8 cellular contexts compared by ENCODE assay signal in genomic region chr13:50208826-50209335, GRCh38.
DNase-seq lines count a peak whose midpoint lies in the region; ATAC-seq, FAIRE-seq and TF ChIP-seq lines count a peak whose summit lies in the region.

No MANE protein-coding gene starts in this region.

- H3K4me3 Mint-ChIP-seq in CD14-positive monocyte = peak overlapping the region; percentile 89 to 98

- peaks cover 0 to 3% of the 10 kb centered on the region in 2 donors for H3K36me3 Mint-ChIP-seq in CD14-positive monocyte

- peak overlapping the region; percentile 95 to 100 (median 98) for H3K27ac Mint-ChIP-seq in CD14-positive monocyte

- ATAC-seq in HG03342 (IDR thresholded peaks at IDR 0.05; ENCODE audit: unreplicated experiment) (peak; percentile 74), pancreas (peak in 3 of 4 donors; percentile 62 to 92 (median 90))

- H3K4me3 ChIP-seq in pancreas = no peak overlapping the region

- no peak overlapping the region for H3K27ac ChIP-seq in pancreas

- H3K27me3 ChIP-seq in pancreas = no peaks in the 10 kb centered on the region

- H3K9me3 Mint-ChIP-seq in CD14-positive monocyte = peaks cover 0 to 10% (median 2%) of the 10 kb centered on the region in 7 donors

- no peaks in the 10 kb centered on the region for H3K36me3 ChIP-seq in pancreas

- DNase-seq in CD14-positive monocyte (ENCODE audit: low spot score) (peak; percentile 84), T1000 (lab: John Stamatoyannopoulos, UW) (peak; percentile 15), glomerular visceral epithelial cell (ENCODE audit: extremely low spot score) (peak; percentile 71), pancreas (peak in 1 of 6 donors; percentile 53), NCI-H1048 (lab: John Stamatoyannopoulos, UW) (no peak)
- DNase-seq in stimulated activated CD4-positive, alpha-beta T cell treated with anti-CD3 and anti-CD28 coated beads, Interleukin-2, amount 100 ng/mL, for 48 hours = no peak
- DNase-seq in stimulated activated CD4-positive, alpha-beta T cell treated with anti-CD3 and anti-CD28 coated beads, Interleukin-12 subunit alpha, Interleukin-12 subunit beta, amount 100 ng/mL, for 4 hours = no peak

- WGBS in pancreas, 2 donors = 39 to 47% methylated on average over 9 of the region's 9 CpGs

- no peak for FAIRE-seq in pancreas (lab: Jason Lieb, UNC)

- peaks cover 33% of the 10 kb centered on the region for H3K4me1 Mint-ChIP-seq in CD14-positive monocyte

- H3K27me3 Mint-ChIP-seq in CD14-positive monocyte (ENCODE audit: low read depth in 3 of 3) = no peaks in the 10 kb centered on the region

- intact Hi-C loops in CD14-positive monocyte (cut with micrococcal nuclease) (loop anchor here (2.0 to 10.0 kb wide), 4 partner anchors 14 to 428 kb away; partner anchors contain the start of gene TRIM13 (in 1 of the 2)), pancreas (cut with DNase I) (no loop called here)

- H3K9me3 ChIP-seq in pancreas = no peaks in the 10 kb centered on the region

- no peaks in the 10 kb centered on the region for H3K4me1 ChIP-seq in pancreas

- TF ChIP-seq CTCF in CD14-positive monocyte (IDR thresholded peaks at IDR 0.05) = no peak
- TF ChIP-seq CTCF in pancreas (IDR thresholded peaks at IDR 0.05) = no peak

Comparison
In these comparisons a context has a peak if more than half of its experiments do, and no peak if none do; other contexts are left out.
1. DNase-seq: peak in CD14-positive monocyte (single experiment), T1000 (single experiment) and glomerular visceral epithelial cell (single experiment); none in stimulated activated CD4-positive, alpha-beta T cell treated with anti-CD3 and anti-CD28 coated beads, Interleukin-2, amount 100 ng/mL, for 48 hours (0 of 2), stimulated activated CD4-positive, alpha-beta T cell treated with anti-CD3 and anti-CD28 coated beads, Interleukin-12 subunit alpha, Interleukin-12 subunit beta, amount 100 ng/mL, for 4 hours (single experiment) and NCI-H1048 (single experiment).
2. intact Hi-C loops: an anchor here in CD14-positive monocyte (2.0 to 10.0 kb wide); none called in pancreas.